Comparison of ENCODE assay signal across 18 cellular contexts in the genomic region with DNA sequence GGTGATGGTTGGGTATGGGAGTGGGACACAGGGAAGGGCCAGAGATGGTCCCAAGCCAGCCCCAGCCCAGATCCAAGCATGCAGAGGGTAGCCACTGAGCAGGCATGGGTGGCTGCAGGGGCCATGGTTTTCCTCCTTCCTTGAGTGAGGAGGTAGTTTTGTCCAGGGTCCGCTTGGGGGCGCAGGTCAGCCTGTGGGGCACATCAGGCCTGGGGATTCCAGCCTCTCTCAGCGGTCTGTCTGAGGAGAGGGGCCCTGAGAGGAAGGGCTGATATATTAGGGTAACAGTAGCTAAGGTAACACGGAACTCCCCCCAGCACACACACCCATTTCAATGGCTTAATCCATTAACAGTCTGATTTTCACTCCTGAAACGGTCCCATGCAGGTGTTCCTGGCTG. TPM values are rescaled to one million over a fixed set of nuclear protein-coding genes. Genes with fewer than 3 reads are reported as not detected.
DNase-seq lines count a peak whose midpoint lies in the region; ATAC-seq and TF ChIP-seq lines count a peak whose summit lies in the region.
"Had no signal": no experiment of that assay in that cellular context is flagged by ENCODE, and none has a peak within 500 bp of the region (broad histone marks: within the 10 kb centered on the region; RNA-seq: fewer than 3 reads in every experiment).

No MANE protein-coding gene starts in this region.

- intact Hi-C loops in A673 (cut with micrococcal nuclease; ENCODE audit: unreplicated experiment) (no loop called here), Right ventricle myocardium inferior (cut with DNase I) (no loop called here)

- ATAC-seq in foreskin keratinocyte (no peak), GM21528 (IDR thresholded peaks at IDR 0.05; ENCODE audit: low FRiP score, unreplicated experiment) (no peak), GM19452 (IDR thresholded peaks at IDR 0.05; ENCODE audit: unreplicated experiment) (no peak), Right ventricle myocardium inferior (no peak), GM19395 (IDR thresholded peaks at IDR 0.05; ENCODE audit: unreplicated experiment) (no peak)
- ATAC-seq: effector memory CD8-positive, alpha-beta T cell; gastroesophageal sphincter; stimulated activated naive CD8-positive, alpha-beta T cell treated with anti-CD3 and anti-CD28 coated beads, Interleukin-15, amount 100 ng/mL, for 72 hours had no signal

- TF ChIP-seq CTCF in A673 (conservative IDR thresholded peaks at IDR 0.05; ENCODE audit: low read depth, low read length) (peak; percentile 30; the same call in 1 of the 2 replicates), foreskin keratinocyte (conservative IDR thresholded peaks at IDR 0.05) (peak; percentile 37)

- BruUV-seq in A673 (replicated peaks; lab: Mats Ljungman, UMichigan) = no TSS peak

- no peaks in the 10 kb centered on the region for H3K36me3 ChIP-seq in A673 (ENCODE audit: insufficient read depth, low read length, poor library complexity, severe bottlenecking)
- no peaks in the 10 kb centered on the region for H3K36me3 ChIP-seq in H7 (replicated peaks; ENCODE audit: control insufficient read depth, insufficient read depth, low read length)
- H3K36me3 ChIP-seq: gastroesophageal sphincter, vagina had no signal

- no peaks in the 10 kb centered on the region for H3K9me3 ChIP-seq in A673 (ENCODE audit: low read depth, low read length, poor library complexity, severe bottlenecking)
- H3K9me3 ChIP-seq: gastroesophageal sphincter, vagina had no signal

- H3K27ac ChIP-seq in A673 (ENCODE audit: low read depth, low read length, poor library complexity, severe bottlenecking) (no peak overlapping the region), foreskin keratinocyte (no peak overlapping the region)
- H3K27ac ChIP-seq: gastroesophageal sphincter, vagina, VCaP had no signal

- H3K27me3 ChIP-seq in A673 (replicated peaks; ENCODE audit: insufficient read depth, low read depth, low read length, poor library complexity) (no peaks in the 10 kb centered on the region), H7 (ENCODE audit: control insufficient read depth, insufficient read depth, low read length) (no peaks in the 10 kb centered on the region), foreskin keratinocyte (peaks cover 30% of the 10 kb centered on the region)
- H3K27me3 ChIP-seq: vagina had no signal

- H3K4me3 ChIP-seq in A673 (ENCODE audit: low read depth, low read length, poor library complexity, severe bottlenecking) (no peak overlapping the region), H7 (ENCODE audit: insufficient read depth, low read depth, low read length) (no peak overlapping the region; the same call in 1 of the 2 replicates)
- H3K4me3 ChIP-seq: gastroesophageal sphincter, vagina had no signal

- CTCF ChIA-PET in A673 (lab: Charles Lee) = no interaction called here

- H3K4me1 ChIP-seq in A673 (ENCODE audit: insufficient read depth, low read length, poor library complexity, severe bottlenecking) = no peaks in the 10 kb centered on the region
- H3K4me1 ChIP-seq in foreskin keratinocyte = no peaks in the 10 kb centered on the region
- H3K4me1 ChIP-seq: gastroesophageal sphincter, vagina had no signal

- DNase-seq in A673 (ENCODE audit: low spot score) (no peak), H7 (peak; percentile 81), SKM-1 (lab: John Stamatoyannopoulos, UW; ENCODE audit: unreplicated experiment) (peak; percentile 25), foreskin keratinocyte (no peak), Right ventricle myocardium inferior (ENCODE audit: missing footprints) (no peak)
- DNase-seq: activated naive CD4-positive, alpha-beta T cell treated with anti-CD3 and anti-CD28 coated beads for 36 hours; effector memory CD8-positive, alpha-beta T cell; kidney glomerular epithelial cell; NCI-H2171 treated with DMSO at 0.1 percent for 48 hours; stimulated activated naive CD8-positive, alpha-beta T cell treated with anti-CD3 and anti-CD28 coated beads, Interleukin-15, amount 100 ng/mL, for 72 hours had no signal

- POLR2A ChIA-PET in A673 (lab: Charles Lee; ENCODE audit: low non-redundant PET) = no interaction called here

RNA-seq across cellular contexts. Expression of gene LCTL, which starts 22.7 kb away (rescaled TPM):
- not detected in 2 replicates for total RNA-seq in A673 (2021)
- total RNA-seq in H7 (2014; rRNA removed; shearing (Covaris generic)) = 1.9 TPM in 2 replicates
- total RNA-seq in foreskin keratinocyte = 0.14 and 0.18 TPM in 2 replicates
- 0.07 and 0.12 TPM in 2 replicates for polyA plus RNA-seq in foreskin keratinocyte
- not detected for total RNA-seq in Right ventricle myocardium inferior
- total RNA-seq: activated naive CD4-positive, alpha-beta T cell treated with anti-CD3 and anti-CD28 coated beads for 36 hours; gastroesophageal sphincter; mononuclear cell; omental fat pad; vagina had no signal

Comparison
In these comparisons a context has a peak if more than half of its experiments do, and no peak if none do; other contexts are left out.
1. DNase-seq: peak in H7 (single experiment) and SKM-1 (single experiment); none in A673 (single experiment), foreskin keratinocyte (0 of 2) and Right ventricle myocardium inferior (single experiment).